17 cellular contexts compared by ENCODE assay signal in genomic region chr1:23704834-23705495, GRCh38. TPM values are rescaled to one million over a fixed set of nuclear protein-coding genes. Genes with fewer than 3 reads are reported as not detected.
A peak's percentile ranks its signal among the peaks of the same experiment; 100 is the strongest.
DNase-seq lines count a peak whose midpoint lies in the region; ATAC-seq, FAIRE-seq and TF ChIP-seq lines count a peak whose summit lies in the region.
"Had no signal": no experiment of that assay in that cellular context is flagged by ENCODE, and none has a peak within 500 bp of the region (broad histone marks: within the 10 kb centered on the region; RNA-seq: fewer than 3 reads in every experiment).

No MANE protein-coding gene starts in this region.

- no peak overlapping the region for H3K4me2 ChIP-seq in HCT116 (ENCODE audit: low read length)
- H3K4me2 ChIP-seq: BLaER1 had no signal

- H3K4me3 Mint-ChIP-seq in T-cell = no peak overlapping the region
- H3K4me3 Mint-ChIP-seq: CD8-positive, alpha-beta memory T cell had no signal

- H3K4me3 ChIP-seq in HCT116 (replicated peaks in 1 of 2; ENCODE audit: low read depth in 1 of 2, low read length in 2 of 2) (no peak overlapping the region), left lung (no peak overlapping the region), pancreas (no peak overlapping the region), prostate gland (no peak overlapping the region)
- H3K4me3 ChIP-seq: BLaER1, Peyer's patch had no signal

- H2AFZ ChIP-seq in HCT116 (ENCODE audit: low read depth, low read length, poor library complexity, severe bottlenecking) = no peak overlapping the region

- no peaks in the 10 kb centered on the region for H3K9me3 ChIP-seq in HCT116 (ENCODE audit: control insufficient read depth in 1 of 2, insufficient read depth in 1 of 2, low read depth in 1 of 2, low read length in 2 of 2)
- no peaks in the 10 kb centered on the region for H3K9me3 ChIP-seq in left lung
- no peaks in the 10 kb centered on the region for H3K9me3 ChIP-seq in pancreas
- H3K9me3 ChIP-seq in prostate gland = no peaks in the 10 kb centered on the region
- H3K9me3 ChIP-seq: BLaER1, Peyer's patch had no signal

- H3K4me1 ChIP-seq in HCT116 (ENCODE audit: control insufficient read depth in 1 of 2, insufficient read depth in 2 of 2, low read length in 2 of 2) (no peaks in the 10 kb centered on the region), left lung (peaks cover 0 to 27% of the 10 kb centered on the region in 2 donors), pancreas (peaks cover 0 to 13% (median 9%) of the 10 kb centered on the region in 3 donors), prostate gland (replicated peaks) (peaks cover 4% of the 10 kb centered on the region)
- H3K4me1 ChIP-seq: BLaER1, Peyer's patch had no signal

- H3K27ac Mint-ChIP-seq in T-cell = no peak overlapping the region

- H3K36me3 ChIP-seq in HCT116 (ENCODE audit: control insufficient read depth in 1 of 2, insufficient read depth in 2 of 2, low read length in 2 of 2) = peaks cover 30 to 31% of the 10 kb centered on the region in 2 experiments
- H3K36me3 ChIP-seq in left lung = peaks cover 0 to 51% of the 10 kb centered on the region in 2 donors
- peaks cover 4 to 20% (median 10%) of the 10 kb centered on the region in 3 donors for H3K36me3 ChIP-seq in pancreas
- peaks cover 0 to 6% of the 10 kb centered on the region in 2 donors for H3K36me3 ChIP-seq in prostate gland

- H3K27me3 Mint-ChIP-seq in T-cell = no peaks in the 10 kb centered on the region
- H3K27me3 Mint-ChIP-seq: CD8-positive, alpha-beta memory T cell had no signal

- no peak overlapping the region for H3K27ac ChIP-seq in HCT116 (ENCODE audit: low read depth, low read length)
- peak overlapping the region; percentile 22; the same call in 1 of the 2 replicates for H3K27ac ChIP-seq in RWPE1
- peak overlapping the region; percentile 18 to 39 for H3K27ac ChIP-seq in left lung
- H3K27ac ChIP-seq in pancreas = peak overlapping the region in 3 of 4 donors; percentile 10 to 38 (median 22)
- peak overlapping the region in 1 of 2 donors; percentile 28 for H3K27ac ChIP-seq in prostate gland
- H3K27ac ChIP-seq: BLaER1, Peyer's patch had no signal

- TF ChIP-seq RAD21 in HCT116 (IDR thresholded peaks at IDR 0.05; ENCODE audit: low read depth) = no peak

- H4K20me1 ChIP-seq in HCT116 (ENCODE audit: insufficient read depth) = peaks cover 21% of the 10 kb centered on the region; the same call in 1 of the 2 replicates

- CTCF ChIA-PET in HCT116 (lab: Charles Lee) (no interaction called here), RWPE1 (lab: Yijun Ruan, JAX) (interaction anchor here (0.5 kb wide), 1 partner anchor 62 kb away, joined by 4 read pairs; no protein-coding TSS in a partner anchor), T-cell (lab: Charles Lee) (no interaction called here)

- 0 out of 2 replicates have a peak, but pooled peaks have one; percentile 13 for ATAC-seq in HCT116
- ATAC-seq in left lung = peak; percentile 92
- ATAC-seq in pancreas = peak in 3 of 4 donors; percentile 13 to 62 (median 54)
- ATAC-seq in HG03378 (IDR thresholded peaks at IDR 0.05; ENCODE audit: unreplicated experiment) = no peak
- no peak for ATAC-seq in T-cell (replicated peaks in 1 of 4)

- H3K9me3 Mint-ChIP-seq in T-cell = no peaks in the 10 kb centered on the region
- H3K9me3 Mint-ChIP-seq: CD8-positive, alpha-beta memory T cell had no signal

- FAIRE-seq in pancreas (lab: Jason Lieb, UNC) = no peak
- FAIRE-seq: H54 had no signal

- DNase-seq in HCT116 (ENCODE audit: low read depth, low spot score) (no peak), RWPE1 (ENCODE audit: low spot score) (no peak), left lung (no peak), pancreas (no peak), prostate gland (ENCODE audit: low spot score) (no peak), T-cell (no peak), NCI-H446 (lab: John Stamatoyannopoulos, UW) (no peak)
- DNase-seq: CD8-positive, alpha-beta memory T cell; MV-4-11; NCI-H146; NCI-H446 treated with DMSO at 0.1 percent for 48 hours; NCI-H774; Peyer's patch; SHP77 treated with DMSO at 0.1 percent for 48 hours had no signal

- H3K4me1 Mint-ChIP-seq in T-cell = peaks cover 0 to 9% (median 2%) of the 10 kb centered on the region in 3 donors

- BruUV-seq in HCT116 (replicated peaks; lab: Mats Ljungman, UMichigan) = no TSS peak

- H3K9ac ChIP-seq in HCT116 (ENCODE audit: low read length) = no peak overlapping the region
- H3K9ac ChIP-seq: BLaER1 had no signal

- RAD21 ChIA-PET in HCT116 (lab: Charles Lee; ENCODE audit: low non-redundant PET in 1 of 2, low total read pairs in 2 of 2, uncharacterized antibody in 2 of 2, unreplicated experiment in 2 of 2) = no interaction called here

- peaks cover 48% of the 10 kb centered on the region for H3K79me2 ChIP-seq in HCT116 (ENCODE audit: insufficient read depth, low read length)

- no peaks in the 10 kb centered on the region for H3K9me2 ChIP-seq in HCT116 (ENCODE audit: insufficient read depth)

- H3K27me3 ChIP-seq in HCT116 (ENCODE audit: insufficient read depth, low read length) (no peaks in the 10 kb centered on the region), left lung (no peaks in the 10 kb centered on the region), pancreas (no peaks in the 10 kb centered on the region), prostate gland (replicated peaks; ENCODE audit: insufficient read depth) (no peaks in the 10 kb centered on the region)
- H3K27me3 ChIP-seq: BLaER1, Peyer's patch had no signal

- POLR2A ChIA-PET in HCT116 (lab: Charles Lee) (interaction anchor here (2.2 kb wide), 1 partner anchor 13 kb away, joined by 7 read pairs; the partner anchor contains the start of gene RPL11), RWPE1 (lab: Yijun Ruan, JAX; ENCODE audit: low non-redundant PET) (no interaction called here), T-cell (lab: Charles Lee) (interaction anchor here (0.6 kb wide), 3 partner anchors 12 to 50 kb away, joined by 3 to 5 read pairs (median 5); no protein-coding TSS in a partner anchor)

- TF ChIP-seq CTCF in HCT116 (IDR thresholded peaks at IDR 0.05 in 2 of 3, conservative IDR thresholded peaks at IDR 0.05 in 1 of 3; ENCODE audit: borderline replicate concordance in 1 of 3, insufficient read depth in 1 of 3, low read depth in 2 of 3, low read length in 2 of 3) (no peak), RWPE1 (conservative IDR thresholded peaks at IDR 0.05; ENCODE audit: low read depth) (no peak), left lung (IDR thresholded peaks at IDR 0.05) (no peak), pancreas (IDR thresholded peaks at IDR 0.05) (no peak), prostate gland (IDR thresholded peaks at IDR 0.05) (no peak)

- TF ChIP-seq POLR2A in HCT116 (IDR thresholded peaks at IDR 0.05; ENCODE audit: borderline replicate concordance, extremely low read depth, insufficient read depth, insufficient read length) (no peak), prostate gland (IDR thresholded peaks at IDR 0.05) (no peak)

- intact Hi-C loops in HCT116 (cut with micrococcal nuclease) = no loop called here
- intact Hi-C loops in left lung (cut with DNase I) = no loop called here
- intact Hi-C loops in pancreas (cut with DNase I) = no loop called here
- intact Hi-C loops in prostate gland (cut with DNase I) = no loop called here

- WGBS in pancreas, 2 donors = 28% methylated on average over 6 of the region's 6 CpGs
- 53% methylated on average over 6 of the region's 6 CpGs for WGBS in prostate gland

- H3K36me3 Mint-ChIP-seq in T-cell = peaks cover 13% of the 10 kb centered on the region

TF ChIP-seq in HCT116, 20 proteins besides CTCF, POLR2A, EP300 and RAD21:
- TF ChIP-seq TCF7L2 (IDR thresholded peaks at IDR 0.05; ENCODE audit: borderline replicate concordance, extremely low read depth, insufficient read depth, insufficient read length) (no peak), SRF (IDR thresholded peaks at IDR 0.05; ENCODE audit: low read depth) (no peak), ZFX (IDR thresholded peaks at IDR 0.05) (no peak), ZBTB33 (IDR thresholded peaks at IDR 0.05; ENCODE audit: extremely low read depth, insufficient replicate concordance, low read length) (no peak), YY1 (IDR thresholded peaks at IDR 0.05; ENCODE audit: extremely low read depth, insufficient replicate concordance, low read depth, low read length) (no peak)

RNA-seq across cellular contexts. Expression of gene RPL11, which starts 13.4 kb away (rescaled TPM):
- total RNA-seq in HCT116 (2021; ENCODE audit: unreplicated experiment) = 1,262 TPM
- polyA plus RNA-seq in HCT116 (2012) = 2,336 and 2,697 TPM in 2 replicates
- 100 to 1,000 TPM; 761 to 849 TPM for total RNA-seq in left lung
- total RNA-seq in pancreas = 100 to 1,000 TPM; 511 to 819 (median 681) TPM
- polyA plus RNA-seq in pancreas = 1,000 to 10,000 TPM; 1,351 to 1,484 TPM
- total RNA-seq in prostate gland = 1,000 to 10,000 TPM in 1 of 2 donors, 100 to 1,000 TPM in 1; 784 to 1,458 TPM
- total RNA-seq in T-cell = 1,000 to 10,000 TPM; 1,758 to 2,043 (median 1,921) TPM

RNA-seq across cellular contexts. Expression of gene ELOA, which starts 38.3 kb away (rescaled TPM):
- total RNA-seq in HCT116 (2021; ENCODE audit: unreplicated experiment) (39.3 TPM), left lung (10 to 100 TPM; 48.6 to 50.3 TPM), pancreas (10 to 100 TPM; 23.5 to 33.9 (median 27.0) TPM), prostate gland (10 to 100 TPM; 35.7 to 42.1 TPM), T-cell (10 to 100 TPM; 26.0 to 32.8 (median 27.6) TPM)
- 12.8 and 14.9 TPM in 2 replicates for polyA plus RNA-seq in HCT116 (2012)
- 10 to 100 TPM; 10.6 to 13.8 TPM for polyA plus RNA-seq in pancreas

Comparison
In these comparisons a context has a peak if more than half of its experiments do, and no peak if none do; other contexts are left out.
1. ATAC-seq: peak in HCT116 (single experiment), left lung (single experiment) and pancreas (3 of 4); none in HG03378 (single experiment) and T-cell (0 of 4).